Comparison of ENCODE assay signal across 25 cellular contexts in the genomic region with DNA sequence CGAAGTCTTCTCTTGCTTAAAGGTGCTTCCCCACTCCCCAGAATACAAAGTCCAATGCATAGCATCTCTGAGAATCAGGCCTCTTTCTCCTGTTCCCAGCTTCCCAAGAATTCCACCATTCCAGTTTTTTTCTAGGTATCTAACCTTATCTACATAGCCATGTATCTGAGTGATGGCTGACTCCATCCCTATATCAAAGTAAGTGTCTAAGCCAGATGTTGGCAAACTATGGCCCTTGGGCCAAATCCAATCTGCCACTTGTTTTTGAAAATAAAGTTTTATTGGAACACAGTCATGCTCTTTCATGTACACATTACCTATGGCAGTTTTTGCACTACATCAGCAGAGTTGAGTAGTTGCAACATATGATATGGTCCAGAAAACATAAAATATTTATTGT.
"Had no signal": no experiment of that assay in that cellular context is flagged by ENCODE, and none has a peak within 500 bp of the region (broad histone marks: within the 10 kb centered on the region; RNA-seq: fewer than 3 reads in every experiment).

No MANE protein-coding gene starts in this region.

- H3K9me3 ChIP-seq: colonic mucosa, gastroesophageal sphincter, heart left ventricle, left lung, lower lobe of right lung, mucosa of descending colon had no signal

- H3K36me3 ChIP-seq: colonic mucosa, gastroesophageal sphincter, heart left ventricle, left lung, lower lobe of right lung had no signal

- ATAC-seq: effector memory CD8-positive, alpha-beta T cell; esophagus mucosa; foreskin keratinocyte; gastroesophageal sphincter; heart left ventricle; left cardiac atrium; left lung; left ventricle myocardium superior; lower lobe of right lung; mucosa of descending colon; naive thymus-derived CD8-positive, alpha-beta T cell had no signal

- FAIRE-seq: endometrium, frontal cortex, islet of Langerhans had no signal

- H3K4me3 ChIP-seq: colonic mucosa, gastroesophageal sphincter, heart left ventricle, hepatocyte, left lung, lower lobe of right lung, mucosa of descending colon had no signal

- H3K27ac ChIP-seq: colonic mucosa, epithelial cell of prostate, gastroesophageal sphincter, heart left ventricle, hepatocyte, left lung, lower lobe of right lung had no signal

- H3K4me1 ChIP-seq: colonic mucosa, gastroesophageal sphincter, left lung, lower lobe of right lung had no signal

- H3K79me2 ChIP-seq: hepatocyte had no signal

- H2AFZ ChIP-seq: hepatocyte had no signal

- H3K4me2 ChIP-seq: hepatocyte had no signal

- H3K27me3 ChIP-seq: colonic mucosa, foreskin keratinocyte, gastroesophageal sphincter, heart left ventricle, hepatocyte, left lung had no signal

- DNase-seq: colonic mucosa; cortex of kidney; effector CD8-positive, alpha-beta T cell; effector memory CD8-positive, alpha-beta T cell; endodermal cell; erythroblast; foreskin keratinocyte; heart left ventricle; hypothalamus; immature natural killer cell; left cardiac atrium; left lung; left ventricle myocardium superior; lower lobe of right lung; mesenchymal stem cell; mucosa of descending colon; naive B cell; naive thymus-derived CD8-positive, alpha-beta T cell had no signal
